ENCODE assay signal across 19 cellular contexts in genomic region chr1:94191216-94191615, GRCh38. TPM values are rescaled to one million over a fixed set of nuclear protein-coding genes. Genes with fewer than 3 reads are reported as not detected.
"Had no signal": no experiment of that assay in that cellular context is flagged by ENCODE, and none has a peak within 500 bp of the region (broad histone marks: within the 10 kb centered on the region; RNA-seq: fewer than 3 reads in every experiment).

No MANE protein-coding gene starts in this region.

- ATAC-seq: foreskin keratinocyte; left colon; lower lobe of right lung; naive thymus-derived CD4-positive, alpha-beta T cell had no signal

- H2AFZ ChIP-seq: neural progenitor cell had no signal

- H3K4me3 ChIP-seq: lower lobe of right lung, neural progenitor cell, spleen, testis, vagina had no signal

- H3K9ac ChIP-seq: neural progenitor cell had no signal

- H3K9me3 ChIP-seq: lower lobe of right lung, spleen, testis, vagina had no signal

- H3K27me3 ChIP-seq: foreskin keratinocyte, neural progenitor cell, spleen, testis, vagina had no signal

- H3K27ac ChIP-seq: foreskin keratinocyte, lower lobe of right lung, neural progenitor cell, spleen, testis, vagina had no signal

- DNase-seq: activated B cell treated with CpG ODN at 0.5 μM for 24 hours; activated CD4-positive, alpha-beta memory T cell treated with anti-CD3 and anti-CD28 coated beads for 36 hours; activated CD4-positive, alpha-beta T cell treated with anti-CD3 and anti-CD28 coated beads for 48 hours; activated gamma-delta T cell; aorta; effector CD4-positive, alpha-beta T cell; erythroblast; foreskin keratinocyte; left colon; lower lobe of right lung; naive thymus-derived CD4-positive, alpha-beta T cell; retina; spleen; stimulated activated CD4-positive, alpha-beta T cell treated with anti-CD3 and anti-CD28 coated beads, Interleukin-4, amount 100 ng/mL, for 1 hour; stimulated activated naive CD4-positive, alpha-beta T cell; testis; trophoblast cell had no signal

- H3K36me3 ChIP-seq: neural progenitor cell, vagina had no signal

- H3K4me2 ChIP-seq: neural progenitor cell had no signal

- H3K4me1 ChIP-seq: lower lobe of right lung, neural progenitor cell, testis, vagina had no signal

RNA-seq across cellular contexts. Expression of gene ARHGAP29, which starts 46.2 kb away (rescaled TPM):
- total RNA-seq: activated B cell treated with CpG ODN at 0.5 μM for 24 hours had no signal
